ENCODE assay signal across 12 cellular contexts in genomic region chr3:64049136-64049535, GRCh38. TPM values are rescaled to one million over a fixed set of nuclear protein-coding genes. Genes with fewer than 3 reads are reported as not detected.
DNase-seq lines count a peak whose midpoint lies in the region; ATAC-seq and TF ChIP-seq lines count a peak whose summit lies in the region.
"Had no signal": no experiment of that assay in that cellular context is flagged by ENCODE, and none has a peak within 500 bp of the region (broad histone marks: within the 10 kb centered on the region; RNA-seq: fewer than 3 reads in every experiment).

No MANE protein-coding gene starts in this region.

- no peak for TF ChIP-seq CTCF in RWPE2 (IDR thresholded peaks at IDR 0.05; ENCODE audit: poor library complexity, severe bottlenecking)
- TF ChIP-seq CTCF in colonic mucosa (IDR thresholded peaks at IDR 0.05) = no peak
- no peak for TF ChIP-seq CTCF in sigmoid colon (IDR thresholded peaks at IDR 0.05)

- no peaks in the 10 kb centered on the region for H3K36me3 Mint-ChIP-seq in activated naive CD4-positive, alpha-beta T cell treated with anti-CD3 and anti-CD28 coated beads for 36 hours (ENCODE audit: low read depth)
- no peaks in the 10 kb centered on the region for H3K36me3 Mint-ChIP-seq in activated naive CD4-positive, alpha-beta T cell treated with anti-CD3 and anti-CD28 coated beads, Interleukin-2, amount 10 ng/mL, durations not matched to agents 7 days and 5 days
- H3K36me3 Mint-ChIP-seq in stimulated activated naive B cell treated with anti-CD40 and anti-IgM and Interleukin-4, amounts not matched to agents 10 μg/mL and 1 μg/mL and 100 μg/mL, for 72 hours = no peaks in the 10 kb centered on the region
- H3K36me3 Mint-ChIP-seq: memory B cell had no signal

- H3K4me3 ChIP-seq in RWPE2 (ENCODE audit: severe bottlenecking) (no peak overlapping the region), colonic mucosa (no peak overlapping the region), sigmoid colon (no peak overlapping the region)
- H3K4me3 ChIP-seq: adrenal gland, hepatocyte had no signal

- H3K27ac ChIP-seq in RWPE2 (ENCODE audit: poor library complexity, severe bottlenecking) (no peak overlapping the region), colonic mucosa (no peak overlapping the region), sigmoid colon (no peak overlapping the region)
- H3K27ac ChIP-seq: adrenal gland had no signal

- CTCF ChIA-PET in activated naive CD4-positive, alpha-beta T cell treated with anti-CD3 and anti-CD28 coated beads for 36 hours (lab: Charles Lee) = interaction anchor here (0.6 kb wide), 2 partner anchors 16 to 18 kb away, joined by 3 to 4 read pairs; no protein-coding TSS in a partner anchor
- CTCF ChIA-PET in activated naive CD4-positive, alpha-beta T cell treated with anti-CD3 and anti-CD28 coated beads, Interleukin-2, amount 10 ng/mL, durations not matched to agents 7 days and 5 days (lab: Charles Lee) = no interaction called here

- H3K9me3 ChIP-seq in RWPE2 (ENCODE audit: severe bottlenecking) (no peaks in the 10 kb centered on the region), colonic mucosa (no peaks in the 10 kb centered on the region), sigmoid colon (no peaks in the 10 kb centered on the region)
- H3K9me3 ChIP-seq: adrenal gland had no signal

- TF ChIP-seq EP300 in sigmoid colon (IDR thresholded peaks at IDR 0.05) = no peak

- peaks cover 18% of the 10 kb centered on the region for H3K27me3 Mint-ChIP-seq in activated naive CD4-positive, alpha-beta T cell treated with anti-CD3 and anti-CD28 coated beads for 36 hours (ENCODE audit: low read depth)
- peaks cover under 1% of the 10 kb centered on the region for H3K27me3 Mint-ChIP-seq in activated naive CD4-positive, alpha-beta T cell treated with anti-CD3 and anti-CD28 coated beads, Interleukin-2, amount 10 ng/mL, durations not matched to agents 7 days and 5 days
- peaks cover 21 to 43% of the 10 kb centered on the region in 2 donors for H3K27me3 Mint-ChIP-seq in stimulated activated naive B cell treated with anti-CD40 and anti-IgM and Interleukin-4, amounts not matched to agents 10 μg/mL and 1 μg/mL and 100 μg/mL, for 72 hours

- intact Hi-C loops in activated naive CD4-positive, alpha-beta T cell treated with anti-CD3 and anti-CD28 coated beads for 36 hours (cut with micrococcal nuclease) = no loop called here
- intact Hi-C loops in colonic mucosa (cut with DNase I) = no loop called here
- intact Hi-C loops in sigmoid colon (cut with DNase I) = no loop called here

- H3K4me1 Mint-ChIP-seq in activated naive CD4-positive, alpha-beta T cell treated with anti-CD3 and anti-CD28 coated beads for 36 hours (ENCODE audit: low read depth) = peaks cover 9% of the 10 kb centered on the region
- H3K4me1 Mint-ChIP-seq in activated naive CD4-positive, alpha-beta T cell treated with anti-CD3 and anti-CD28 coated beads, Interleukin-2, amount 10 ng/mL, durations not matched to agents 7 days and 5 days = peaks cover 2% of the 10 kb centered on the region
- peaks cover 4 to 8% of the 10 kb centered on the region in 2 donors for H3K4me1 Mint-ChIP-seq in stimulated activated naive B cell treated with anti-CD40 and anti-IgM and Interleukin-4, amounts not matched to agents 10 μg/mL and 1 μg/mL and 100 μg/mL, for 72 hours

- no peak overlapping the region for H3K9ac ChIP-seq in colonic mucosa (ENCODE audit: low read depth in 2 of 2, low read length in 2 of 2)

- H3K27me3 ChIP-seq in RWPE2 (ENCODE audit: insufficient read depth, poor library complexity, severe bottlenecking) (no peaks in the 10 kb centered on the region), colonic mucosa (no peaks in the 10 kb centered on the region), sigmoid colon (no peaks in the 10 kb centered on the region)
- H3K27me3 ChIP-seq: adrenal gland, hepatocyte had no signal

- H3K27ac Mint-ChIP-seq in activated naive CD4-positive, alpha-beta T cell treated with anti-CD3 and anti-CD28 coated beads for 36 hours = no peak overlapping the region
- H3K27ac Mint-ChIP-seq in activated naive CD4-positive, alpha-beta T cell treated with anti-CD3 and anti-CD28 coated beads, Interleukin-2, amount 10 ng/mL, durations not matched to agents 7 days and 5 days = no peak overlapping the region
- H3K27ac Mint-ChIP-seq in stimulated activated naive B cell treated with anti-CD40 and anti-IgM and Interleukin-4, amounts not matched to agents 10 μg/mL and 1 μg/mL and 100 μg/mL, for 72 hours = no peak overlapping the region
- H3K27ac Mint-ChIP-seq: memory B cell had no signal

- no peaks in the 10 kb centered on the region for H3K4me1 ChIP-seq in RWPE2 (ENCODE audit: insufficient read depth, poor library complexity, severe bottlenecking)
- no peaks in the 10 kb centered on the region for H3K4me1 ChIP-seq in colonic mucosa
- H3K4me1 ChIP-seq in sigmoid colon = peaks cover 0 to 5% (median 0%) of the 10 kb centered on the region in 4 donors
- H3K4me1 ChIP-seq: adrenal gland had no signal

- no peak overlapping the region for H3K4me3 Mint-ChIP-seq in activated naive CD4-positive, alpha-beta T cell treated with anti-CD3 and anti-CD28 coated beads for 36 hours
- no peak overlapping the region for H3K4me3 Mint-ChIP-seq in activated naive CD4-positive, alpha-beta T cell treated with anti-CD3 and anti-CD28 coated beads, Interleukin-2, amount 10 ng/mL, durations not matched to agents 7 days and 5 days
- no peak overlapping the region for H3K4me3 Mint-ChIP-seq in stimulated activated naive B cell treated with anti-CD40 and anti-IgM and Interleukin-4, amounts not matched to agents 10 μg/mL and 1 μg/mL and 100 μg/mL, for 72 hours
- H3K4me3 Mint-ChIP-seq: memory B cell had no signal

- peak; percentile 6 for DNase-seq in activated naive CD4-positive, alpha-beta T cell treated with anti-CD3 and anti-CD28 coated beads for 36 hours
- no peak for DNase-seq in activated naive CD4-positive, alpha-beta T cell treated with anti-CD3 and anti-CD28 coated beads, Interleukin-2, amount 10 ng/mL, durations not matched to agents 7 days and 5 days
- DNase-seq in RWPE2 (ENCODE audit: low spot score) = no peak
- DNase-seq in fibroblast of peridontal ligament (ENCODE audit: extremely low read depth) = peak; percentile 25
- no peak for DNase-seq in stimulated activated naive B cell treated with anti-CD40 and anti-IgM and Interleukin-4, amounts not matched to agents 10 μg/mL and 1 μg/mL and 100 μg/mL, for 72 hours
- DNase-seq in NCI-H1694 treated with DMSO at 0.1 percent for 48 hours (lab: John Stamatoyannopoulos, UW) = no peak
- no peak for DNase-seq in colonic mucosa
- no peak for DNase-seq in sigmoid colon
- DNase-seq: adrenal gland; effector CD8-positive, alpha-beta T cell had no signal

- no peaks in the 10 kb centered on the region for H3K9me3 Mint-ChIP-seq in activated naive CD4-positive, alpha-beta T cell treated with anti-CD3 and anti-CD28 coated beads for 36 hours
- H3K9me3 Mint-ChIP-seq in activated naive CD4-positive, alpha-beta T cell treated with anti-CD3 and anti-CD28 coated beads, Interleukin-2, amount 10 ng/mL, durations not matched to agents 7 days and 5 days = no peaks in the 10 kb centered on the region
- no peaks in the 10 kb centered on the region for H3K9me3 Mint-ChIP-seq in stimulated activated naive B cell treated with anti-CD40 and anti-IgM and Interleukin-4, amounts not matched to agents 10 μg/mL and 1 μg/mL and 100 μg/mL, for 72 hours
- H3K9me3 Mint-ChIP-seq: memory B cell had no signal

- 76 to 80% methylated on average over 3 of the region's 3 CpGs for WGBS in sigmoid colon, 2 donors

- H3K36me3 ChIP-seq in RWPE2 (ENCODE audit: low read depth) (no peaks in the 10 kb centered on the region), colonic mucosa (no peaks in the 10 kb centered on the region), sigmoid colon (no peaks in the 10 kb centered on the region)
- H3K36me3 ChIP-seq: adrenal gland had no signal

- TF ChIP-seq POLR2A in sigmoid colon (IDR thresholded peaks at IDR 0.05) = no peak

- peak; percentile 35; the same call in 1 of the 3 replicates for ATAC-seq in RWPE2 (ENCODE audit: low read depth)
- ATAC-seq in stimulated activated naive B cell treated with anti-CD40 and anti-IgM and Interleukin-4, amounts not matched to agents 10 μg/mL and 1 μg/mL and 100 μg/mL, for 72 hours (replicated peaks) = peak; percentile 29 to 46

RNA-seq across cellular contexts. Expression of gene PSMD6, which starts 25.8 kb away (rescaled TPM):
- total RNA-seq in activated naive CD4-positive, alpha-beta T cell treated with anti-CD3 and anti-CD28 coated beads for 36 hours = 100 to 1,000 TPM; 101 to 103 TPM
- total RNA-seq in colonic mucosa = 10 to 100 TPM; 50.3 to 75.8 TPM
- 10 to 100 TPM; 60.6 to 71.7 (median 66.4) TPM for total RNA-seq in sigmoid colon
- 10 to 100 TPM; 49.2 to 61.9 (median 56.9) TPM for polyA plus RNA-seq in sigmoid colon

Comparison
In these comparisons a context has a peak if more than half of its experiments do, and no peak if none do; other contexts are left out.
1. DNase-seq: peak in activated naive CD4-positive, alpha-beta T cell treated with anti-CD3 and anti-CD28 coated beads for 36 hours (single experiment) and fibroblast of peridontal ligament (single experiment); none in activated naive CD4-positive, alpha-beta T cell treated with anti-CD3 and anti-CD28 coated beads, Interleukin-2, amount 10 ng/mL, durations not matched to agents 7 days and 5 days (single experiment), RWPE2 (single experiment), stimulated activated naive B cell treated with anti-CD40 and anti-IgM and Interleukin-4, amounts not matched to agents 10 μg/mL and 1 μg/mL and 100 μg/mL, for 72 hours (single experiment), NCI-H1694 treated with DMSO at 0.1 percent for 48 hours (single experiment), colonic mucosa (single experiment) and sigmoid colon (single experiment).